In the genomic region with DNA sequence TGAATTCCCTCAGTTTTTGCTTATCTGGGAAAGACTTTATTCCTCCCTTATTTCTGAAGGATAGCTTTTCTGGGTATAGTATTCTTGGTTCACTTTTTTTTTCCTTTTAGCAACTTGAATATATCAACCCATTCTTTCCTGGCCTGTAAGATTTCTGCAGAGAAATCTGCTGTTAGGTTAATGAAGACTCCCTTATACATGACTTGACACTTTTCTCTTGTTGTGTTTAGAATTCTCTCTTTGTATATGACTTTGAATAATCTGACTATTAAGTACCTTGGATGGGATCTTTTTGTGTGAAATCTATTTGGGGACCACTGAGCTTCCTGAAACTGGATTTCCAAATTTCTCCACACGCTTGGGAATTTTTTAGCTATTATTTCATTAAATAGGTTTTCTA, we compare ENCODE assay signal across 33 cellular contexts.
"Had no signal": no experiment of that assay in that cellular context is flagged by ENCODE, and none has a peak within 500 bp of the region (broad histone marks: within the 10 kb centered on the region; RNA-seq: fewer than 3 reads in every experiment).

No MANE protein-coding gene starts in this region.

- H3K36me3 ChIP-seq: adrenal gland, cardiac muscle cell had no signal

- H3K4me1 ChIP-seq: adrenal gland had no signal

- DNase-seq: activated CD4-positive, alpha-beta memory T cell treated with anti-CD3 and anti-CD28 coated beads for 36 hours; activated CD4-positive, alpha-beta T cell treated with anti-CD3 and anti-CD28 coated beads for 4 hours; activated CD4-positive, alpha-beta T cell treated with anti-CD3 and anti-CD28 coated beads, Interleukin-2, amount 10 ng/mL, durations not matched to agents 24 days and 14 days; activated CD4-positive, alpha-beta T cell treated with anti-CD3 and anti-CD28 coated beads, Interleukin-2, amount 50 U/mL, for 1 hour; activated CD4-positive, alpha-beta T cell treated with anti-CD3 and anti-CD28 coated beads, Interleukin-2, amount 50 U/mL, for 4 hours; activated CD4-positive, CD25-positive, alpha-beta regulatory T cell treated with anti-CD3 and anti-CD28 coated beads, Interleukin-2, amount 50 U/mL, for 72 hours; activated CD8-positive, alpha-beta memory T cell treated with anti-CD3 and anti-CD28 coated beads, Interleukin-2, amount 50 U/mL, for 4 hours; activated CD8-positive, alpha-beta T cell treated with anti-CD3 and anti-CD28 coated beads for 36 hours; activated effector memory CD4-positive, alpha-beta T cell treated with anti-CD3 and anti-CD28 coated beads, Interleukin-2, amount 50 U/mL, for 16 hours; activated gamma-delta T cell treated with Interleukin-2 at 50 U/mL for 16 hours; activated naive CD4-positive, alpha-beta T cell; activated naive CD4-positive, alpha-beta T cell treated with anti-CD3 and anti-CD28 coated beads for 36 hours; activated naive CD4-positive, alpha-beta T cell treated with anti-CD3 and anti-CD28 coated beads, Interleukin-2, amount 50 U/mL, for 16 hours; activated naive CD8-positive, alpha-beta T cell treated with anti-CD3 and anti-CD28 coated beads for 36 hours; activated T-cell treated with anti-CD3 and anti-CD28 coated beads for 4 hours; activated T-cell treated with anti-CD3 and anti-CD28 coated beads, Interleukin-2, amount 50 U/mL, for 1 hour; activated T-cell treated with anti-CD3 and anti-CD28 coated beads, Interleukin-2, amount 50 U/mL, for 4 hours; activated T-cell treated with anti-CD3 and anti-CD28 coated beads, Interleukin-2, amount 50 U/mL, for 72 hours; adrenal gland; amniotic stem cell; aorta; caudate nucleus; cerebellar nuclear complex; T-helper 2 cell; T-helper 9 cell had no signal

- H3K4me3 ChIP-seq: adrenal gland, cardiac muscle cell had no signal

- H3K9me3 ChIP-seq: adrenal gland had no signal

- FAIRE-seq: astrocyte, bronchial epithelial cell, TTC549 had no signal

- ATAC-seq: activated CD8-positive, alpha-beta T cell treated with anti-CD3 and anti-CD28 coated beads for 36 hours; activated naive CD4-positive, alpha-beta T cell treated with anti-CD3 and anti-CD28 coated beads, Interleukin-2, amount 50 U/mL, for 72 hours; activated T-cell treated with anti-CD3 and anti-CD28 coated beads, Interleukin-2, amount 50 U/mL, for 4 hours; activated T-cell treated with anti-CD3 and anti-CD28 coated beads, Interleukin-2, amount 50 U/mL, for 72 hours; activated T-helper 17 cell treated with anti-CD3 and anti-CD28 coated beads, Interleukin-2, amount 50 U/mL, for 72 hours; WTC11 had no signal

- H3K27ac ChIP-seq: adrenal gland, cardiac muscle cell, VCaP had no signal

- H3K27me3 ChIP-seq: adrenal gland, cardiac muscle cell had no signal
